In genomic region chr1:60329636-60330035, GRCh38 we compare ENCODE assay signal across 32 cellular contexts.
"Had no signal": no experiment of that assay in that cellular context is flagged by ENCODE, and none has a peak within 500 bp of the region (broad histone marks: within the 10 kb centered on the region; RNA-seq: fewer than 3 reads in every experiment).

No MANE protein-coding gene starts in this region.

- H3K4me3 ChIP-seq: adrenal gland, body of pancreas, breast epithelium had no signal

- H3K9me3 ChIP-seq: adrenal gland, body of pancreas had no signal

- H3K27me3 ChIP-seq: adrenal gland, body of pancreas, brain microvascular endothelial cell, breast epithelium had no signal

- H3K27ac ChIP-seq: adrenal gland, body of pancreas, brain microvascular endothelial cell, breast epithelium, VCaP had no signal

- H3K4me1 ChIP-seq: adrenal gland, body of pancreas, breast epithelium had no signal

- ATAC-seq: activated CD8-positive, alpha-beta T cell treated with anti-CD3 and anti-CD28 coated beads for 36 hours; activated naive CD4-positive, alpha-beta T cell treated with anti-CD3 and anti-CD28 coated beads, Interleukin-2, amount 50 U/mL, for 72 hours; activated T-cell treated with anti-CD3 and anti-CD28 coated beads, Interleukin-2, amount 50 U/mL, for 4 hours; activated T-cell treated with anti-CD3 and anti-CD28 coated beads, Interleukin-2, amount 50 U/mL, for 72 hours; activated T-helper 17 cell treated with anti-CD3 and anti-CD28 coated beads, Interleukin-2, amount 50 U/mL, for 72 hours; body of pancreas had no signal

- H3K36me3 ChIP-seq: adrenal gland, brain microvascular endothelial cell, breast epithelium had no signal

- DNase-seq: activated B cell treated with CpG ODN at 0.5 μM for 24 hours; activated CD4-positive, alpha-beta memory T cell treated with anti-CD3 and anti-CD28 coated beads for 36 hours; activated CD4-positive, alpha-beta T cell treated with anti-CD3 and anti-CD28 coated beads for 4 hours; activated CD4-positive, alpha-beta T cell treated with anti-CD3 and anti-CD28 coated beads, Interleukin-2, amount 10 ng/mL, durations not matched to agents 24 days and 14 days; activated CD4-positive, alpha-beta T cell treated with anti-CD3 and anti-CD28 coated beads, Interleukin-2, amount 50 U/mL, for 1 hour; activated CD4-positive, alpha-beta T cell treated with anti-CD3 and anti-CD28 coated beads, Interleukin-2, amount 50 U/mL, for 4 hours; activated CD4-positive, CD25-positive, alpha-beta regulatory T cell treated with anti-CD3 and anti-CD28 coated beads, Interleukin-2, amount 50 U/mL, for 72 hours; activated CD8-positive, alpha-beta memory T cell treated with anti-CD3 and anti-CD28 coated beads, Interleukin-2, amount 50 U/mL, for 4 hours; activated CD8-positive, alpha-beta T cell treated with anti-CD3 and anti-CD28 coated beads for 36 hours; activated effector memory CD4-positive, alpha-beta T cell treated with anti-CD3 and anti-CD28 coated beads, Interleukin-2, amount 50 U/mL, for 16 hours; activated gamma-delta T cell treated with Interleukin-2 at 50 U/mL for 16 hours; activated naive CD4-positive, alpha-beta T cell; activated naive CD4-positive, alpha-beta T cell treated with anti-CD3 and anti-CD28 coated beads for 36 hours; activated naive CD4-positive, alpha-beta T cell treated with anti-CD3 and anti-CD28 coated beads, Interleukin-2, amount 50 U/mL, for 16 hours; activated naive CD8-positive, alpha-beta T cell treated with anti-CD3 and anti-CD28 coated beads for 36 hours; activated T-cell treated with anti-CD3 and anti-CD28 coated beads for 4 hours; activated T-cell treated with anti-CD3 and anti-CD28 coated beads, Interleukin-2, amount 50 U/mL, for 1 hour; activated T-cell treated with anti-CD3 and anti-CD28 coated beads, Interleukin-2, amount 50 U/mL, for 4 hours; activated T-cell treated with anti-CD3 and anti-CD28 coated beads, Interleukin-2, amount 50 U/mL, for 72 hours; adrenal gland; amniotic stem cell; aorta; body of pancreas; brain microvascular endothelial cell; central memory CD4-positive, alpha-beta T cell; T-helper 1 cell; T-helper 2 cell; T-helper 9 cell had no signal
